Comparison of ENCODE assay signal across 9 cellular contexts in the genomic region with DNA sequence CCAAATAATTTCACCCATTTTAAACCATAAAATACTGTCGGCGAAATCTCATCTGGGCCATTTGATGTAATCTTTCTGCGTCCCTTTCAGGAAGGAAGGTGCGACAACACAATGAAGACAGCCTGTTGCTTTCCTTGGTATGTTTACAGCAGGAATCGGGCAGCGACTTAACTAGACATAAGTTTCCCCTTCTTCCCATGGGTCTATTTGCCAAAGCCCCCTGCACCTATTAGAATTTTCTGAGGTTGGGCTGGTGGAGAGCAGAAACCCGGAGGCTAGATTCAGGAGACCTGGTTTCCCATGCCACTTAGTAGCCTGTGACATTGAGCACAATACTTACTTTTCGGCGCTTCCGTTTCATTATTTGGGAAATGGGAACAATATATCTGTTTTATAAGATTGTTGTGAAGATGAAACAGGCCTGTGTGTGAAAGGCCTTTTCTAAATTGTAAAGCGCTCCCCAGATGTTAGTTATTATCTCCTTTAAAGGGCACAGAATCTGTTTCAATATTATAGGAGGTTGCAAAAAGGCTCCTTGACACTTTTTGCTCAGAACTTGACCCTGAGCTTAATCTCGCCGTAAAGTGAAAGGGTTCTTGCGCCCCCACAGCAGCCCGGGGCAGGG. TPM values are rescaled to one million over a fixed set of nuclear protein-coding genes. Genes with fewer than 3 reads are reported as not detected.
A peak's percentile ranks its signal among the peaks of the same experiment; 100 is the strongest.
DNase-seq lines count a peak whose midpoint lies in the region; ATAC-seq, FAIRE-seq and TF ChIP-seq lines count a peak whose summit lies in the region.
"Had no signal": no experiment of that assay in that cellular context is flagged by ENCODE, and none has a peak within 500 bp of the region (broad histone marks: within the 10 kb centered on the region; RNA-seq: fewer than 3 reads in every experiment).

No MANE protein-coding gene starts in this region.

- H3K36me3 Mint-ChIP-seq in neural crest cell (ENCODE audit: low read depth), result no peaks in the 10 kb centered on the region

- peak; percentile 31 for FAIRE-seq in endometrium (lab: Jason Lieb, UNC)
- FAIRE-seq: TTC549 had no signal

- peak overlapping the region; percentile 77 for H3K27ac ChIP-seq in SJSA1

- H3K4me3 ChIP-seq in HAP-1 (peak overlapping the region; percentile 80), SJSA1 (peak overlapping the region; percentile 93)

- H3K27me3 ChIP-seq in HAP-1 (ENCODE audit: low read depth) (no peaks in the 10 kb centered on the region), SJSA1 (replicated peaks) (no peaks in the 10 kb centered on the region)

- H3K4me1 Mint-ChIP-seq in neural crest cell, result peaks cover 37% of the 10 kb centered on the region

- H3K4me1 ChIP-seq in HAP-1, result peaks cover 18% of the 10 kb centered on the region
- H3K4me1 ChIP-seq in SJSA1 (replicated peaks), result peaks cover 17% of the 10 kb centered on the region

- peak; percentile 20 to 32 for DNase-seq in HAP-1 (ENCODE audit: low spot score in 2 of 2)
- DNase-seq in SJSA1 (ENCODE audit: low read depth in 1 of 2, low spot score in 2 of 2), result no peak
- DNase-seq in neural crest cell (ENCODE audit: low read depth, low spot score), result no peak
- no peak for DNase-seq in AG20443 (ENCODE audit: low spot score)
- DNase-seq in stimulated activated CD4-positive, alpha-beta T cell treated with anti-CD3 and anti-CD28 coated beads, Interleukin-12 subunit alpha, Interleukin-12 subunit beta, amount 100 ng/mL, for 4 hours, result no peak

- TF ChIP-seq CTCF in neural crest cell (conservative IDR thresholded peaks at IDR 0.05), result no peak

- peaks cover 41% of the 10 kb centered on the region for H3K27me3 Mint-ChIP-seq in neural crest cell (ENCODE audit: low read depth)

- in situ Hi-C loops in HAP-1 (cut with MboI; ENCODE audit: low sequenced_read_pairs), result no loop called here

- H3K9me3 ChIP-seq in HAP-1 (no peaks in the 10 kb centered on the region), SJSA1 (replicated peaks) (0 out of 2 replicates have a peak, but pooled peaks cover 3% of the 10 kb centered on the region)

- H3K4me3 Mint-ChIP-seq in neural crest cell, result peak overlapping the region; percentile 88

- peak overlapping the region; percentile 46 for H3K27ac Mint-ChIP-seq in neural crest cell (ENCODE audit: unreplicated experiment)

- no peaks in the 10 kb centered on the region for H3K9me3 Mint-ChIP-seq in neural crest cell

- H3K36me3 ChIP-seq in HAP-1 (replicated peaks) (no peaks in the 10 kb centered on the region), SJSA1 (peaks cover 5% of the 10 kb centered on the region)

- ATAC-seq in HG02840 (IDR thresholded peaks at IDR 0.05; ENCODE audit: low FRiP score, unreplicated experiment) (no peak), HG03135 (IDR thresholded peaks at IDR 0.05; ENCODE audit: unreplicated experiment) (no peak)

RNA-seq across cellular contexts. Expression of a gene that starts 0.6 kb away (rescaled TPM):
- total RNA-seq in SJSA1 (2014; rRNA removed; shearing (Covaris generic)), result 9.1 and 14.5 TPM in 2 replicates
- 34.1 and 37.8 TPM in 2 replicates for total RNA-seq in neural crest cell

RNA-seq across cellular contexts. Expression of a gene that starts 42.0 kb away (rescaled TPM):
- total RNA-seq in SJSA1 (2014; rRNA removed; shearing (Covaris generic)), result 0.41 and 2.8 TPM in 2 replicates
- total RNA-seq in neural crest cell, result 1.9 and 3.2 TPM in 2 replicates

Comparison
In these comparisons a context has a peak if more than half of its experiments do, and no peak if none do; other contexts are left out.
1. DNase-seq: peak in HAP-1 (2 of 2); none in SJSA1 (0 of 2), neural crest cell (single experiment), AG20443 (single experiment) and stimulated activated CD4-positive, alpha-beta T cell treated with anti-CD3 and anti-CD28 coated beads, Interleukin-12 subunit alpha, Interleukin-12 subunit beta, amount 100 ng/mL, for 4 hours (single experiment).